Comparison of ENCODE assay signal across 25 cellular contexts in the genomic region with DNA sequence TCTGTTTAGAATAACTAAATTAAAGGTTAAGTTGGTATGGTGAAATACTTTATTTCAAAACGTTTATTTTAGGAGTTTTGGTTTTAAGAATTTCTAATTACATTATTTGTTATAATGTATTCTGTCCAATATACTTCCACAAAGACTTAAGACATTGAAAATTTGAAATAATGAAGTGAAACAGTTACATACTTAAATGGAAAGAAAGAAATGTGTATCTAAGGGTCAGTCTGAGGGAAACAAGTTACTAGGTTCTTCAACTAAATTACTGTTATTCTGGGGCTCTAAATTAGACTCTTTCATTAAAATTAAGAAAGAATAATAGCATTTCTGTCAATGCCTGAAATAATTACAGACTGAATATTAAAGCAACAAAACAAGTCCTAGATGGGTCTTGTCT. TPM values are rescaled to one million over a fixed set of nuclear protein-coding genes. Genes with fewer than 3 reads are reported as not detected.
"Had no signal": no experiment of that assay in that cellular context is flagged by ENCODE, and none has a peak within 500 bp of the region (broad histone marks: within the 10 kb centered on the region; RNA-seq: fewer than 3 reads in every experiment).

No MANE protein-coding gene starts in this region.

- H3K27ac ChIP-seq: brain microvascular endothelial cell, foreskin keratinocyte, left ventricle myocardium inferior, neural progenitor cell, right atrium auricular region, tibial artery, upper lobe of right lung, VCaP had no signal

- H3K27me3 Mint-ChIP-seq: activated naive CD8-positive, alpha-beta T cell; naive thymus-derived CD8-positive, alpha-beta T cell; stimulated activated naive B cell treated with anti-CD40 and anti-IgM and Interleukin-4, amounts not matched to agents 10 μg/mL and 1 μg/mL and 100 μg/mL, for 72 hours had no signal

- DNase-seq: activated CD4-positive, alpha-beta T cell treated with anti-CD3 and anti-CD28 coated beads for 4 hours; activated CD4-positive, alpha-beta T cell treated with anti-CD3 and anti-CD28 coated beads, Interleukin-2, amount 50 U/mL, for 4 hours; activated effector memory CD4-positive, alpha-beta T cell treated with Interleukin-2 at 50 U/mL for 16 hours; activated naive CD4-positive, alpha-beta T cell treated with Interleukin-2 at 50 U/mL for 16 hours; activated T-cell treated with anti-CD3 and anti-CD28 coated beads for 4 hours; activated T-cell treated with anti-CD3 and anti-CD28 coated beads, Interleukin-2, amount 50 U/mL, for 72 hours; brain microvascular endothelial cell; foreskin keratinocyte; left ventricle myocardium inferior; naive thymus-derived CD8-positive, alpha-beta T cell; occipital lobe; stimulated activated CD4-positive, alpha-beta T cell treated with anti-CD3 and anti-CD28 coated beads, Interleukin-1b, Interleukin-23, amount 100 ng/mL, for 48 hours; stimulated activated CD4-positive, alpha-beta T cell treated with anti-CD3 and anti-CD28 coated beads, Interleukin-4, amount 100 ng/mL, for 4 hours; stimulated activated CD8-positive, alpha-beta memory T cell treated with anti-CD3 and anti-CD28 coated beads, Interleukin-4, amount 100 ng/mL, for 48 hours; stimulated activated naive B cell treated with anti-CD40 and anti-IgM and Interleukin-4, amounts not matched to agents 10 μg/mL and 1 μg/mL and 100 μg/mL, for 72 hours; stomach; tibial artery; upper lobe of right lung had no signal

- H3K27ac Mint-ChIP-seq: activated naive CD8-positive, alpha-beta T cell; activated T-cell treated with anti-CD3 and anti-CD28 coated beads, Interleukin-2, amount 50 U/mL, for 72 hours; neural progenitor cell; stimulated activated naive B cell treated with anti-CD40 and anti-IgM and Interleukin-4, amounts not matched to agents 10 μg/mL and 1 μg/mL and 100 μg/mL, for 72 hours had no signal

- H3K4me3 Mint-ChIP-seq: activated naive CD8-positive, alpha-beta T cell; activated T-cell treated with anti-CD3 and anti-CD28 coated beads, Interleukin-2, amount 50 U/mL, for 72 hours; naive thymus-derived CD8-positive, alpha-beta T cell; neural progenitor cell had no signal

- H3K9me3 ChIP-seq: left ventricle myocardium inferior, right atrium auricular region, stomach, tibial artery, upper lobe of right lung had no signal

- H3K36me3 ChIP-seq: brain microvascular endothelial cell, left ventricle myocardium inferior, neural progenitor cell, right atrium auricular region, tibial artery, upper lobe of right lung had no signal

- H3K4me1 ChIP-seq: foreskin keratinocyte, left ventricle myocardium inferior, right atrium auricular region, upper lobe of right lung had no signal

- ATAC-seq: activated T-cell treated with anti-CD3 and anti-CD28 coated beads, Interleukin-2, amount 50 U/mL, for 72 hours; esophagus mucosa; foreskin keratinocyte; naive thymus-derived CD8-positive, alpha-beta T cell; upper lobe of right lung had no signal

- H3K4me3 ChIP-seq: left ventricle myocardium inferior, neural progenitor cell, right atrium auricular region, smooth muscle cell, stomach, tibial artery, upper lobe of right lung had no signal

- H3K9me3 Mint-ChIP-seq: activated T-cell treated with anti-CD3 and anti-CD28 coated beads, Interleukin-2, amount 50 U/mL, for 72 hours; naive thymus-derived CD8-positive, alpha-beta T cell; neural progenitor cell; stimulated activated naive B cell treated with anti-CD40 and anti-IgM and Interleukin-4, amounts not matched to agents 10 μg/mL and 1 μg/mL and 100 μg/mL, for 72 hours had no signal

- H3K9ac ChIP-seq: neural progenitor cell had no signal

- H3K27me3 ChIP-seq: brain microvascular endothelial cell, foreskin keratinocyte, neural progenitor cell, right atrium auricular region, stomach, tibial artery, upper lobe of right lung had no signal

- H3K4me1 Mint-ChIP-seq: neural progenitor cell had no signal

RNA-seq across cellular contexts. Expression of gene HTR2B, which starts 7.7 kb away (rescaled TPM):
- total RNA-seq: activated T-cell treated with anti-CD3 and anti-CD28 coated beads, Interleukin-2, amount 50 U/mL, for 72 hours; esophagus mucosa; foreskin keratinocyte; naive thymus-derived CD8-positive, alpha-beta T cell; smooth muscle cell; T-helper 1 cell treated with Interleukin-12 subunit alpha and Interleukin-12 subunit beta and Interleukin-4 antibody, amounts not matched to agents 30 ng/mL and 1 ng/mL, for 36 hours had no signal
- polyA plus RNA-seq: foreskin keratinocyte had no signal
